34 cellular contexts compared by ENCODE assay signal in genomic region chr3:25547928-25548327, GRCh38.
DNase-seq lines count a peak whose midpoint lies in the region; FAIRE-seq and TF ChIP-seq lines count a peak whose summit lies in the region.
"Had no signal": no experiment of that assay in that cellular context is flagged by ENCODE, and none has a peak within 500 bp of the region (broad histone marks: within the 10 kb centered on the region; RNA-seq: fewer than 3 reads in every experiment).

No MANE protein-coding gene starts in this region.

- no peak overlapping the region for H3K4me2 ChIP-seq in astrocyte (ENCODE audit: low read length)
- H3K4me2 ChIP-seq: hepatocyte had no signal

- H3K36me3 Mint-ChIP-seq in astrocyte (ENCODE audit: low read depth, unreplicated experiment) = no peaks in the 10 kb centered on the region
- H3K36me3 Mint-ChIP-seq: activated naive CD8-positive, alpha-beta T cell treated with anti-CD3 and anti-CD28 coated beads, Interleukin-2, amount 10 ng/mL, durations not matched to agents 7 days and 5 days; CD4-positive, alpha-beta memory T cell; immature natural killer cell; naive B cell had no signal

- H3K9me3 ChIP-seq in astrocyte (ENCODE audit: insufficient read depth, low read depth, low read length) = no peaks in the 10 kb centered on the region
- H3K9me3 ChIP-seq: ascending aorta, esophagus muscularis mucosa, tibial artery had no signal

- H3K4me1 ChIP-seq in astrocyte (ENCODE audit: insufficient read depth, low read length) = peaks cover 11% of the 10 kb centered on the region
- H3K4me1 ChIP-seq: ascending aorta had no signal

- peaks cover 21% of the 10 kb centered on the region for H4K20me1 ChIP-seq in astrocyte (ENCODE audit: insufficient read depth, low read length)

- H3K4me1 Mint-ChIP-seq in astrocyte (ENCODE audit: low read depth, unreplicated experiment) = peaks cover 10% of the 10 kb centered on the region
- H3K4me1 Mint-ChIP-seq: activated CD4-positive, alpha-beta T cell treated with anti-CD3 and anti-CD28 coated beads, Interleukin-2, amount 10 ng/mL, durations not matched to agents 24 days and 14 days; activated naive CD8-positive, alpha-beta T cell treated with anti-CD3 and anti-CD28 coated beads, Interleukin-2, amount 10 ng/mL, durations not matched to agents 7 days and 5 days; CD4-positive, alpha-beta memory T cell; central memory CD8-positive, alpha-beta T cell; endodermal cell; immature natural killer cell; naive B cell had no signal

- H3K27ac Mint-ChIP-seq in astrocyte (ENCODE audit: unreplicated experiment) = no peak overlapping the region
- H3K27ac Mint-ChIP-seq: activated CD4-positive, alpha-beta T cell treated with anti-CD3 and anti-CD28 coated beads, Interleukin-2, amount 10 ng/mL, durations not matched to agents 24 days and 14 days; activated naive CD8-positive, alpha-beta T cell treated with anti-CD3 and anti-CD28 coated beads, Interleukin-2, amount 10 ng/mL, durations not matched to agents 7 days and 5 days; activated T-cell treated with anti-CD3 and anti-CD28 coated beads, Interleukin-2, amount 50 U/mL, for 24 hours; CD4-positive, alpha-beta memory T cell; dendritic cell treated with granulocyte-macrophage colony-stimulating factor and Interleukin-4, amounts not matched to agents 40 ng/mL and 50 ng/mL, for 4 days; endodermal cell; immature natural killer cell; naive B cell; stimulated activated naive CD8-positive, alpha-beta T cell treated with anti-CD3 and anti-CD28 coated beads, Interleukin-15, Interleukin-2, amounts not matched to agents 100 ng/mL and 50 ng/mL, for 24 hours had no signal

- DNase-seq in NCI-H1417 (lab: John Stamatoyannopoulos, UW) = peak in 2 of 3 experiments; percentile 2 to 36
- no peak for DNase-seq in NCI-H1417 treated with DMSO at 0.1 percent for 48 hours (lab: John Stamatoyannopoulos, UW)
- peak; percentile 58 for DNase-seq in M059J (ENCODE audit: low read depth)
- peak; percentile 44 for DNase-seq in astrocyte (ENCODE audit: low read depth)
- peak; percentile 39 for DNase-seq in skeletal muscle cell (ENCODE audit: low read depth)
- no peak for DNase-seq in DMS 273 (lab: John Stamatoyannopoulos, UW; ENCODE audit: unreplicated experiment)
- DNase-seq in epidermal melanocyte (ENCODE audit: insufficient read length, low spot score) = no peak
- no peak for DNase-seq in superior temporal gyrus (ENCODE audit: extremely low spot score)
- DNase-seq: 8988T; activated CD4-positive, alpha-beta T cell treated with anti-CD3 and anti-CD28 coated beads, Interleukin-2, amount 10 ng/mL, durations not matched to agents 24 days and 14 days; activated gamma-delta T cell; activated naive CD8-positive, alpha-beta T cell treated with anti-CD3 and anti-CD28 coated beads, Interleukin-2, amount 10 ng/mL, durations not matched to agents 7 days and 5 days; activated T-cell treated with anti-CD3 and anti-CD28 coated beads, Interleukin-2, amount 50 U/mL, for 24 hours; CD4-positive, alpha-beta memory T cell; DMS 273 treated with DMSO at 0.1 percent for 48 hours; endodermal cell; immature natural killer cell; naive B cell; NCI-H1105; NCI-H2081 treated with DMSO at 0.1 percent for 48 hours; NCI-H510A; NK-92 treated with Interleukin-12 subunit alpha and Interleukin-12 subunit beta, amount 100 ng/mL, for 24 hours; nucleus accumbens; SIG-M5; T1000; tibial artery had no signal

- H3K79me2 ChIP-seq in astrocyte (ENCODE audit: insufficient read depth, low read length) = peaks cover 49% of the 10 kb centered on the region

- no peaks in the 10 kb centered on the region for H3K36me3 ChIP-seq in astrocyte (ENCODE audit: insufficient read depth, low read length)
- H3K36me3 ChIP-seq: ascending aorta, esophagus muscularis mucosa, tibial artery had no signal

- peaks cover 5% of the 10 kb centered on the region for H3K27me3 Mint-ChIP-seq in astrocyte (ENCODE audit: low read depth, unreplicated experiment)

- no peak for FAIRE-seq in astrocyte (lab: Jason Lieb, UNC)
- FAIRE-seq: frontal cortex, HepG2 had no signal

- H3K27ac ChIP-seq in astrocyte (ENCODE audit: low read depth, low read length) = no peak overlapping the region
- H3K27ac ChIP-seq: ascending aorta, hepatocyte, tibial artery had no signal

- no peak overlapping the region for H2AFZ ChIP-seq in astrocyte (ENCODE audit: low read depth, low read length)
- H2AFZ ChIP-seq: hepatocyte had no signal

- TF ChIP-seq CTCF in astrocyte (IDR thresholded peaks at IDR 0.05; ENCODE audit: insufficient read depth, low read depth, low read length) = no peak

- H3K4me3 Mint-ChIP-seq in astrocyte (ENCODE audit: unreplicated experiment) = no peak overlapping the region
- H3K4me3 Mint-ChIP-seq: activated CD4-positive, alpha-beta T cell treated with anti-CD3 and anti-CD28 coated beads, Interleukin-2, amount 10 ng/mL, durations not matched to agents 24 days and 14 days; activated naive CD8-positive, alpha-beta T cell treated with anti-CD3 and anti-CD28 coated beads, Interleukin-2, amount 10 ng/mL, durations not matched to agents 7 days and 5 days; activated T-cell treated with anti-CD3 and anti-CD28 coated beads, Interleukin-2, amount 50 U/mL, for 24 hours; CD4-positive, alpha-beta memory T cell; central memory CD8-positive, alpha-beta T cell; dendritic cell treated with granulocyte-macrophage colony-stimulating factor and Interleukin-4, amounts not matched to agents 40 ng/mL and 50 ng/mL, for 4 days; endodermal cell; immature natural killer cell; naive B cell; stimulated activated naive CD8-positive, alpha-beta T cell treated with anti-CD3 and anti-CD28 coated beads, Interleukin-15, Interleukin-2, amounts not matched to agents 100 ng/mL and 50 ng/mL, for 24 hours had no signal

- H3K9ac ChIP-seq in astrocyte (ENCODE audit: low read length) = no peak overlapping the region

- peaks cover 3% of the 10 kb centered on the region for H3K9me3 Mint-ChIP-seq in astrocyte (ENCODE audit: unreplicated experiment)
- H3K9me3 Mint-ChIP-seq: activated CD4-positive, alpha-beta T cell treated with anti-CD3 and anti-CD28 coated beads, Interleukin-2, amount 10 ng/mL, durations not matched to agents 24 days and 14 days; activated naive CD8-positive, alpha-beta T cell treated with anti-CD3 and anti-CD28 coated beads, Interleukin-2, amount 10 ng/mL, durations not matched to agents 7 days and 5 days; activated T-cell treated with anti-CD3 and anti-CD28 coated beads, Interleukin-2, amount 50 U/mL, for 24 hours; central memory CD8-positive, alpha-beta T cell; dendritic cell treated with granulocyte-macrophage colony-stimulating factor and Interleukin-4, amounts not matched to agents 40 ng/mL and 50 ng/mL, for 4 days; stimulated activated naive CD8-positive, alpha-beta T cell treated with anti-CD3 and anti-CD28 coated beads, Interleukin-15, Interleukin-2, amounts not matched to agents 100 ng/mL and 50 ng/mL, for 24 hours had no signal

- H3K4me3 ChIP-seq in astrocyte (ENCODE audit: insufficient read depth, low read depth, low read length) = no peak overlapping the region
- no peak overlapping the region for H3K4me3 ChIP-seq in skeletal muscle cell (ENCODE audit: low read depth, low read length)
- H3K4me3 ChIP-seq: ascending aorta, esophagus muscularis mucosa, hepatocyte, tibial artery had no signal

- H3K27me3 ChIP-seq in astrocyte (ENCODE audit: insufficient read depth, low read length) = no peaks in the 10 kb centered on the region
- H3K27me3 ChIP-seq: ascending aorta, esophagus muscularis mucosa, hepatocyte, tibial artery had no signal

Comparison
In these comparisons a context has a peak if more than half of its experiments do, and no peak if none do; other contexts are left out.
1. DNase-seq: peak in NCI-H1417 (2 of 3), M059J (single experiment), astrocyte (single experiment) and skeletal muscle cell (single experiment); none in NCI-H1417 treated with DMSO at 0.1 percent for 48 hours (single experiment), DMS 273 (single experiment), epidermal melanocyte (single experiment) and superior temporal gyrus (single experiment).